Comparison of ENCODE assay signal across 11 cellular contexts in genomic region chr10:10830316-10831061, GRCh38.
DNase-seq lines count a peak whose midpoint lies in the region; ATAC-seq and TF ChIP-seq lines count a peak whose summit lies in the region.
"Had no signal": no experiment of that assay in that cellular context is flagged by ENCODE, and none has a peak within 500 bp of the region (broad histone marks: within the 10 kb centered on the region; RNA-seq: fewer than 3 reads in every experiment).

No MANE protein-coding gene starts in this region.

- H3K9me3 ChIP-seq in heart right ventricle (no peaks in the 10 kb centered on the region), Caco-2 (0 out of 2 replicates have a peak, but pooled peaks cover 3% of the 10 kb centered on the region)
- no peaks in the 10 kb centered on the region for H3K9me3 ChIP-seq in CD8-positive, alpha-beta T cell (ENCODE audit: low read length)

- no peaks in the 10 kb centered on the region for H3K4me1 Mint-ChIP-seq in Caco-2 (ENCODE audit: low read depth, unreplicated experiment)
- H3K4me1 Mint-ChIP-seq in activated CD8-positive, alpha-beta T cell treated with anti-CD3 and anti-CD28 coated beads for 36 hours (ENCODE audit: low read depth): no peaks in the 10 kb centered on the region
- H3K4me1 Mint-ChIP-seq in CD8-positive, alpha-beta T cell (ENCODE audit: low read depth): no peaks in the 10 kb centered on the region
- H3K4me1 Mint-ChIP-seq: naive thymus-derived CD4-positive, alpha-beta T cell had no signal

- no peaks in the 10 kb centered on the region for H3K36me3 ChIP-seq in heart right ventricle
- H3K36me3 ChIP-seq in Caco-2 (ENCODE audit: control insufficient read depth, insufficient read depth, low read length): no peaks in the 10 kb centered on the region
- no peaks in the 10 kb centered on the region for H3K36me3 ChIP-seq in CD8-positive, alpha-beta T cell (ENCODE audit: insufficient read depth, low read length)

- WGBS in heart right ventricle, 2 donors: 42 to 54% methylated on average over 5 of the region's 5 CpGs

- POLR2A ChIA-PET in Caco-2 (lab: Charles Lee): no interaction called here
- POLR2A ChIA-PET in activated CD8-positive, alpha-beta T cell treated with anti-CD3 and anti-CD28 coated beads for 36 hours (lab: Charles Lee): no interaction called here
- POLR2A ChIA-PET in CD8-positive, alpha-beta T cell (lab: Charles Lee): no interaction called here

- no peaks in the 10 kb centered on the region for H3K36me3 Mint-ChIP-seq in Caco-2 (ENCODE audit: insufficient read depth, unreplicated experiment)
- no peaks in the 10 kb centered on the region for H3K36me3 Mint-ChIP-seq in activated CD8-positive, alpha-beta T cell treated with anti-CD3 and anti-CD28 coated beads for 36 hours (ENCODE audit: low read depth)
- no peaks in the 10 kb centered on the region for H3K36me3 Mint-ChIP-seq in CD8-positive, alpha-beta T cell
- H3K36me3 Mint-ChIP-seq: naive thymus-derived CD4-positive, alpha-beta T cell had no signal

- no peak overlapping the region for H3K4me3 Mint-ChIP-seq in Caco-2 (ENCODE audit: unreplicated experiment)
- H3K4me3 Mint-ChIP-seq in activated CD8-positive, alpha-beta T cell treated with anti-CD3 and anti-CD28 coated beads for 36 hours: no peak overlapping the region
- no peak overlapping the region for H3K4me3 Mint-ChIP-seq in CD8-positive, alpha-beta T cell
- H3K4me3 Mint-ChIP-seq: naive thymus-derived CD4-positive, alpha-beta T cell had no signal

- H3K4me3 ChIP-seq in astrocyte of the spinal cord (ENCODE audit: low read depth, low read length) (no peak overlapping the region), heart right ventricle (peak overlapping the region in 3 of 10 donors; percentile 0 to 4 (median 1)), skeletal muscle cell (ENCODE audit: low read depth, low read length) (no peak overlapping the region), Caco-2 (ENCODE audit: low read depth, low read length) (no peak overlapping the region)
- H3K4me3 ChIP-seq in CD8-positive, alpha-beta T cell (ENCODE audit: low read depth, low read length): no peak overlapping the region

- H3K4me1 ChIP-seq in heart right ventricle (peaks cover 0 to 28% (median 12%) of the 10 kb centered on the region in 9 donors), Caco-2 (peaks cover 3% of the 10 kb centered on the region; the same call in 1 of the 2 replicates)
- no peaks in the 10 kb centered on the region for H3K4me1 ChIP-seq in CD8-positive, alpha-beta T cell (ENCODE audit: insufficient read depth, low read length)

- CTCF ChIA-PET in Caco-2 (lab: Charles Lee): no interaction called here
- CTCF ChIA-PET in activated CD8-positive, alpha-beta T cell treated with anti-CD3 and anti-CD28 coated beads for 36 hours (lab: Charles Lee): no interaction called here
- CTCF ChIA-PET in CD8-positive, alpha-beta T cell (lab: Charles Lee): no interaction called here

- ATAC-seq in heart right ventricle (peak in 7 of 8 donors; percentile 73 to 89 (median 83)), HG03196 (IDR thresholded peaks at IDR 0.05; ENCODE audit: unreplicated experiment) (no peak)
- no peak for ATAC-seq in activated CD8-positive, alpha-beta T cell treated with anti-CD3 and anti-CD28 coated beads for 36 hours
- ATAC-seq in CD8-positive, alpha-beta T cell: no peak
- ATAC-seq: naive thymus-derived CD4-positive, alpha-beta T cell had no signal

- TF ChIP-seq CTCF in astrocyte of the spinal cord (IDR thresholded peaks at IDR 0.05; ENCODE audit: low read depth, low read length) (no peak), heart right ventricle (IDR thresholded peaks at IDR 0.05) (no peak), Caco-2 (IDR thresholded peaks at IDR 0.05; ENCODE audit: insufficient read depth in 1 of 2, low read depth in 1 of 2, low read length in 1 of 2, severe bottlenecking in 1 of 2, unreplicated experiment in 1 of 2) (no peak)
- no peak for TF ChIP-seq CTCF in activated CD8-positive, alpha-beta T cell treated with anti-CD3 and anti-CD28 coated beads for 36 hours (IDR thresholded peaks at IDR 0.05)
- TF ChIP-seq CTCF in CD8-positive, alpha-beta T cell (IDR thresholded peaks at IDR 0.05): no peak

- H3K27ac Mint-ChIP-seq in Caco-2 (ENCODE audit: unreplicated experiment): no peak overlapping the region
- H3K27ac Mint-ChIP-seq in activated CD8-positive, alpha-beta T cell treated with anti-CD3 and anti-CD28 coated beads for 36 hours: no peak overlapping the region
- H3K27ac Mint-ChIP-seq in CD8-positive, alpha-beta T cell: no peak overlapping the region
- H3K27ac Mint-ChIP-seq: naive thymus-derived CD4-positive, alpha-beta T cell had no signal

- in situ Hi-C loops in astrocyte of the spinal cord (cut with HindIII; ENCODE audit: low sequenced_read_pairs): no loop called here

- H3K27me3 Mint-ChIP-seq in Caco-2 (ENCODE audit: insufficient read depth, unreplicated experiment): no peaks in the 10 kb centered on the region
- H3K27me3 Mint-ChIP-seq in activated CD8-positive, alpha-beta T cell treated with anti-CD3 and anti-CD28 coated beads for 36 hours: peaks cover 6% of the 10 kb centered on the region
- peaks cover 10% of the 10 kb centered on the region for H3K27me3 Mint-ChIP-seq in CD8-positive, alpha-beta T cell (ENCODE audit: low read depth)

- BruUV-seq in Caco-2 (replicated peaks; lab: Mats Ljungman, UMichigan): no TSS peak

- peak; percentile 77 for DNase-seq in ELR (ENCODE audit: low read depth)
- peak; percentile 88 for DNase-seq in astrocyte of the spinal cord (ENCODE audit: low read depth, low spot score)
- DNase-seq in heart right ventricle: no peak
- peak; percentile 77 for DNase-seq in skeletal muscle cell (ENCODE audit: low read depth)
- DNase-seq in Caco-2: no peak
- DNase-seq in activated CD8-positive, alpha-beta T cell treated with anti-CD3 and anti-CD28 coated beads for 36 hours: no peak
- DNase-seq in CD8-positive, alpha-beta T cell: no peak
- DNase-seq: Calu3; naive thymus-derived CD4-positive, alpha-beta T cell; NCI-H510A had no signal

- intact Hi-C loops in heart right ventricle (cut with DNase I) (no loop called here), Caco-2 (cut with micrococcal nuclease; ENCODE audit: unreplicated experiment) (no loop called here)
- intact Hi-C loops in activated CD8-positive, alpha-beta T cell treated with anti-CD3 and anti-CD28 coated beads for 36 hours (cut with micrococcal nuclease): no loop called here
- intact Hi-C loops in CD8-positive, alpha-beta T cell (cut with DNase I, micrococcal nuclease): no loop called here

- peak overlapping the region in 9 of 10 donors; percentile 10 to 81 (median 76) for H3K27ac ChIP-seq in heart right ventricle
- H3K27ac ChIP-seq in CD8-positive, alpha-beta T cell (ENCODE audit: low read depth, low read length): no peak overlapping the region

- no peaks in the 10 kb centered on the region for H3K9me3 Mint-ChIP-seq in Caco-2 (ENCODE audit: unreplicated experiment)
- no peaks in the 10 kb centered on the region for H3K9me3 Mint-ChIP-seq in activated CD8-positive, alpha-beta T cell treated with anti-CD3 and anti-CD28 coated beads for 36 hours
- peaks cover 5% of the 10 kb centered on the region for H3K9me3 Mint-ChIP-seq in CD8-positive, alpha-beta T cell

- H3K27me3 ChIP-seq in heart right ventricle: no peaks in the 10 kb centered on the region
- H3K27me3 ChIP-seq in Caco-2 (replicated peaks; ENCODE audit: control insufficient read depth, insufficient read depth, low read length): no peaks in the 10 kb centered on the region
- H3K27me3 ChIP-seq in CD8-positive, alpha-beta T cell (ENCODE audit: insufficient read depth, low read length): no peaks in the 10 kb centered on the region

Comparison
In these comparisons a context has a peak if more than half of its experiments do, and no peak if none do; other contexts are left out.
1. DNase-seq: peak in ELR (single experiment), astrocyte of the spinal cord (single experiment) and skeletal muscle cell (single experiment); none in heart right ventricle (0 of 2), Caco-2 (0 of 2), activated CD8-positive, alpha-beta T cell treated with anti-CD3 and anti-CD28 coated beads for 36 hours (single experiment) and CD8-positive, alpha-beta T cell (0 of 7).
2. ATAC-seq: peak in heart right ventricle (7 of 8); none in activated CD8-positive, alpha-beta T cell treated with anti-CD3 and anti-CD28 coated beads for 36 hours (single experiment), HG03196 (single experiment) and CD8-positive, alpha-beta T cell (single experiment).